14 cellular contexts compared by ENCODE assay signal in the genomic region with DNA sequence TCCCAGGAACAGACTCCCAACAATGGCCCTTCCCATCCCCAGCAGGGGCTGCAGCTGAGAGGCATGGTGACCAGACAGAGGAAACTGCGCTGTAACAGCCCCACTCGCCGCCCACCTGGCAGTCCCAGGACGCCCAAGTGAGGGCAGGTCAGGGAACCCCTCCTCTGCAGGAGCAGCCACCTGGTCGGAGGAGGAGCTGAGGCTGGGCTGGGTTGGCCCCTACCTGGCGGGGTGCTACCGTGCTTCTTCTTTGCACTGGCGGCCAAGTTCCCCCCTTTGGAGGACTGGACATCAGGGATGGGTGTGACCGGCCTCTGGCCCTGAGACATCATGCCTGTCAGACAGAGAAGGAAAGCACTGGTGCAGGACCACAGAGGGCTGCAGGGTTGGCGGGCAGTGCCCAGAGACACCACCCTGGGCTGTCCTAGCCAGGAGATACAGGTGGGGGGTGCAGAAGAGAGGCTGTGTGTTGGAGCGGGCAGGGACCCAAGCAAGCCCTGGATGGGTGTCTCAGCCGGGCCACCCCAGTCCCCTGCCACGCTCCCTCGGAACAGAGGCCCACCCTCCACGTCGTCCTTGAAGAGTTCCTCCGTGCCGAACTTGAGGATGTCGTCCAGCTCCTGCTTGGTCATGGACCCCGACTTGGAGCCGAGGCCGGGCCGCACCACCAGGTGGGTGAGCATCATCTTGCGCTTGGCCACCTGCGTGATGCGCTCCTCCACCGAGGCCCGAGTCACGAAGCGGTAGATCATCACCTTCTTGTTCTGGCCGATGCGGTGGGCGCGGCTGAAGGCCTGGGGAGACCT. TPM values are rescaled to one million over a fixed set of nuclear protein-coding genes. Genes with fewer than 3 reads are reported as not detected.
DNase-seq lines count a peak whose midpoint lies in the region; ATAC-seq and TF ChIP-seq lines count a peak whose summit lies in the region.
"Had no signal": no experiment of that assay in that cellular context is flagged by ENCODE, and none has a peak within 500 bp of the region (broad histone marks: within the 10 kb centered on the region; RNA-seq: fewer than 3 reads in every experiment).

No MANE protein-coding gene starts in this region.

- no peak for ATAC-seq in Right ventricle myocardium superior (ENCODE audit: poor library complexity)
- no peak for ATAC-seq in aorta (ENCODE audit: low FRiP score)
- ATAC-seq in HG03175 (IDR thresholded peaks at IDR 0.05; ENCODE audit: unreplicated experiment): no peak

- 93 to 94% methylated on average over 32 to 34 of the region's 34 CpGs for WGBS in aorta, 2 donors

- H3K9ac ChIP-seq in MM.1S (ENCODE audit: low read length) (no peak overlapping the region), iPS-18a (ENCODE audit: low read length) (no peak overlapping the region)

- H3K4me1 ChIP-seq in left ventricle myocardium inferior: peaks cover 9% of the 10 kb centered on the region
- peaks cover 5% of the 10 kb centered on the region; the same call in 1 of the 2 replicates for H3K4me1 ChIP-seq in MM.1S (ENCODE audit: low read length)
- no peaks in the 10 kb centered on the region for H3K4me1 ChIP-seq in iPS-18a (ENCODE audit: control insufficient read depth, low read depth, low read length)
- no peaks in the 10 kb centered on the region for H3K4me1 ChIP-seq in aorta (ENCODE audit: control insufficient read depth in 1 of 2, insufficient read depth in 2 of 2, low read length in 2 of 2)
- H3K4me1 ChIP-seq: HAP-1 had no signal

- H3K27me3 ChIP-seq in left ventricle myocardium inferior (ENCODE audit: low read depth): peaks cover 55% of the 10 kb centered on the region
- peaks cover 86% of the 10 kb centered on the region for H3K27me3 ChIP-seq in MM.1S (replicated peaks; ENCODE audit: insufficient read depth, low read length)
- H3K27me3 ChIP-seq in iPS-18a (ENCODE audit: control insufficient read depth, insufficient read depth, low read length): peaks cover 19% of the 10 kb centered on the region
- no peaks in the 10 kb centered on the region for H3K27me3 ChIP-seq in aorta (ENCODE audit: control insufficient read depth in 1 of 2, insufficient read depth in 2 of 2, low read length in 1 of 2)
- H3K27me3 ChIP-seq: dorsolateral prefrontal cortex had no signal

- H3K4me2 ChIP-seq in MM.1S (ENCODE audit: low read depth, low read length): peak overlapping the region; percentile 33; the same call in 1 of the 2 replicates

- H3K79me2 ChIP-seq in MM.1S (ENCODE audit: low read length): no peaks in the 10 kb centered on the region

- intact Hi-C loops in Right ventricle myocardium superior (cut with DNase I): no loop called here
- intact Hi-C loops in left ventricle myocardium inferior (cut with micrococcal nuclease): no loop called here
- intact Hi-C loops in aorta (cut with DNase I): no loop called here

- no peaks in the 10 kb centered on the region for H4K20me1 ChIP-seq in MM.1S (ENCODE audit: insufficient read depth, low read length)

- TF ChIP-seq CTCF in left ventricle myocardium inferior (IDR thresholded peaks at IDR 0.05; ENCODE audit: borderline replicate concordance) (no peak), MM.1S (IDR thresholded peaks at IDR 0.05; ENCODE audit: low read length) (no peak)

- H3K9me2 ChIP-seq in MM.1S (replicated peaks; ENCODE audit: insufficient read depth, low read length): no peaks in the 10 kb centered on the region

- H3K9me3 ChIP-seq in left ventricle myocardium inferior (replicated peaks) (peaks cover 17% of the 10 kb centered on the region), MM.1S (replicated peaks; ENCODE audit: insufficient read depth, low read length) (no peaks in the 10 kb centered on the region), iPS-18a (ENCODE audit: control insufficient read depth, low read depth, low read length) (no peaks in the 10 kb centered on the region), aorta (ENCODE audit: control insufficient read depth, low read length) (no peaks in the 10 kb centered on the region)

- H3K4me3 ChIP-seq in left ventricle myocardium inferior (no peak overlapping the region), MM.1S (ENCODE audit: low read length) (no peak overlapping the region), iPS-18a (ENCODE audit: low read length) (peak overlapping the region; percentile 30), aorta (ENCODE audit: low read length in 2 of 2) (no peak overlapping the region)
- H3K4me3 ChIP-seq: HAP-1 had no signal

- DNase-seq in Right ventricle myocardium superior (peak; percentile 38), left ventricle myocardium inferior (no peak), MM.1S (no peak), aorta (peak; percentile 48 to 72), LoVo (ENCODE audit: low spot score) (no peak)
- no peak for DNase-seq in activated CD4-positive, alpha-beta T cell treated with anti-CD3 and anti-CD28 coated beads, Interleukin-2, amount 50 U/mL, for 48 hours
- DNase-seq: NCI-H345 had no signal

- H3F3A ChIP-seq in MM.1S (ENCODE audit: insufficient read depth, low read length): no peaks in the 10 kb centered on the region

- no peaks in the 10 kb centered on the region for H3K36me3 ChIP-seq in left ventricle myocardium inferior
- H3K36me3 ChIP-seq in MM.1S (replicated peaks; ENCODE audit: insufficient read depth, low read length): no peaks in the 10 kb centered on the region
- H3K36me3 ChIP-seq in iPS-18a (ENCODE audit: control insufficient read depth, low read depth, low read length): no peaks in the 10 kb centered on the region
- H3K36me3 ChIP-seq in aorta (ENCODE audit: control insufficient read depth in 1 of 2, insufficient read depth in 2 of 2, low read length in 1 of 2): no peaks in the 10 kb centered on the region
- H3K36me3 ChIP-seq: HAP-1, heart right ventricle had no signal

- H3K27ac ChIP-seq in left ventricle myocardium inferior (replicated peaks) (no peak overlapping the region), MM.1S (ENCODE audit: low read length) (no peak overlapping the region), iPS-18a (ENCODE audit: low read length) (no peak overlapping the region), aorta (ENCODE audit: low read depth in 1 of 2, low read length in 2 of 2) (no peak overlapping the region)
- H3K27ac ChIP-seq: heart right ventricle, tibial nerve had no signal

- no peak overlapping the region for H2AFZ ChIP-seq in MM.1S (ENCODE audit: low read length)

RNA-seq across cellular contexts. Expression of gene CHD5, which starts 51.6 kb away (rescaled TPM):
- not detected for total RNA-seq in Right ventricle myocardium superior
- total RNA-seq in left ventricle myocardium inferior: 0.19 TPM
- 1 to 10 TPM in 1 of 2 donors, under 1 TPM in 1; 0.24 to 2.5 TPM for total RNA-seq in aorta
- under 1 TPM; 0.25 to 0.38 TPM for polyA plus RNA-seq in aorta
- total RNA-seq: CD4-positive, CD25-positive, alpha-beta regulatory T cell had no signal
- polyA plus RNA-seq: CD4-positive, CD25-positive, alpha-beta regulatory T cell had no signal

Comparison
In these comparisons a context has a peak if more than half of its experiments do, and no peak if none do; other contexts are left out.
1. DNase-seq: peak in Right ventricle myocardium superior (single experiment) and aorta (2 of 2); none in left ventricle myocardium inferior (single experiment), MM.1S (single experiment), activated CD4-positive, alpha-beta T cell treated with anti-CD3 and anti-CD28 coated beads, Interleukin-2, amount 50 U/mL, for 48 hours (0 of 2) and LoVo (single experiment).